Comparison of ENCODE assay signal across 8 cellular contexts in genomic region chr19:18894254-18895037, GRCh38. TPM values are rescaled to one million over a fixed set of nuclear protein-coding genes. Genes with fewer than 3 reads are reported as not detected.
DNase-seq lines count a peak whose midpoint lies in the region; ATAC-seq and TF ChIP-seq lines count a peak whose summit lies in the region.

No MANE protein-coding gene starts in this region.

- BruUV-seq in IMR-90 (replicated peaks; lab: Mats Ljungman, UMichigan): no TSS peak

- peak; percentile 15 for ATAC-seq in IMR-90 (ENCODE audit: low read depth)
- no peak for ATAC-seq in memory B cell (ENCODE audit: low read depth)

- TF ChIP-seq CTCF in AG04450 (IDR thresholded peaks at IDR 0.05; ENCODE audit: low read depth, low read length) (no peak), IMR-90 (conservative IDR thresholded peaks at IDR 0.05; ENCODE audit: low read depth, low read length) (no peak), astrocyte of the spinal cord (IDR thresholded peaks at IDR 0.05; ENCODE audit: low read depth, low read length) (no peak), thyroid gland (IDR thresholded peaks at IDR 0.05) (peak in 1 of 6 experiments; percentile 12)

- no peak overlapping the region for H2BK5ac ChIP-seq in IMR-90 (ENCODE audit: low read depth, low read length, poor library complexity, severe bottlenecking)

- no peak overlapping the region for H3K27ac Mint-ChIP-seq in memory B cell

- no peak for DNase-seq in AG04450 (ENCODE audit: low read depth, low spot score)
- DNase-seq in IMR-90: peak; percentile 35
- peak; percentile 32 for DNase-seq in astrocyte of the spinal cord (ENCODE audit: low read depth, low spot score)
- no peak for DNase-seq in memory B cell (ENCODE audit: low spot score in 2 of 2)
- no peak for DNase-seq in DMS153 (lab: John Stamatoyannopoulos, UW)
- DNase-seq in activated CD8-positive, alpha-beta memory T cell treated with anti-CD3 and anti-CD28 coated beads, Interleukin-2, amount 50 U/mL, for 4 hours: no peak
- DNase-seq in thyroid gland: no peak
- no peak for DNase-seq in activated CD4-positive, alpha-beta T cell treated with anti-CD3 and anti-CD28 coated beads for 48 hours

- WGBS in IMR-90 (ENCODE audit: extremely low coverage in 2 of 2, insufficient read length in 1 of 2), 2 experiments: 10% methylated on average over 5 of the region's 28 CpGs; no CpG with 5 or more reads in 1 of the 2 experiments
- WGBS in thyroid gland, 2 donors: 2 to 5% methylated on average over 6 to 7 of the region's 28 CpGs

- H3K36me3 Mint-ChIP-seq in memory B cell: peaks cover 2% of the 10 kb centered on the region

- H3K4me1 ChIP-seq in IMR-90 (ENCODE audit: control insufficient read depth, insufficient read depth, low read length) (peaks cover 8% of the 10 kb centered on the region; the same call in 1 of the 2 replicates), thyroid gland (peaks cover 6 to 14% of the 10 kb centered on the region in 2 donors)

- no peak overlapping the region for H3K4ac ChIP-seq in IMR-90 (ENCODE audit: low read depth, low read length)

- TF ChIP-seq RAD21 in IMR-90 (IDR thresholded peaks at IDR 0.05; ENCODE audit: low read length): no peak

- H3K9me1 ChIP-seq in IMR-90 (ENCODE audit: insufficient read depth, low read length): no peaks in the 10 kb centered on the region

- H3K4me2 ChIP-seq in IMR-90 (ENCODE audit: low read depth, low read length): peak overlapping the region; percentile 80; the same call in 1 of the 2 replicates

- no peak overlapping the region for H3K56ac ChIP-seq in IMR-90 (ENCODE audit: extremely low read depth, insufficient read depth, low read length)

- H3K4me3 ChIP-seq in AG04450 (ENCODE audit: low read depth, low read length) (peak overlapping the region; percentile 55), IMR-90 (ENCODE audit: insufficient read depth, low read depth, low read length) (peak overlapping the region; percentile 47), astrocyte of the spinal cord (ENCODE audit: low read depth, low read length) (no peak overlapping the region), thyroid gland (replicated peaks in 1 of 3) (peak overlapping the region in 1 of 3 donors; percentile 19)

- H2BK15ac ChIP-seq in IMR-90 (ENCODE audit: low read depth, low read length): no peak overlapping the region

- H4K91ac ChIP-seq in IMR-90 (ENCODE audit: insufficient read depth, low read depth, low read length): no peak overlapping the region

- no peak overlapping the region for H2BK120ac ChIP-seq in IMR-90 (ENCODE audit: low read depth, low read length)

- H4K8ac ChIP-seq in IMR-90 (ENCODE audit: low read depth in 2 of 2, low read length in 2 of 2): no peak overlapping the region

- no peak overlapping the region for H3K18ac ChIP-seq in IMR-90 (ENCODE audit: low read depth, low read length)

- peak overlapping the region; percentile 33 for H2AK9ac ChIP-seq in IMR-90 (replicated peaks; ENCODE audit: low read depth, low read length, poor library complexity)

- H3K4me1 Mint-ChIP-seq in memory B cell: peaks cover 10% of the 10 kb centered on the region

- H3K9me3 ChIP-seq in AG04450 (ENCODE audit: control insufficient read depth, insufficient read depth, low read length) (no peaks in the 10 kb centered on the region; the same call in 1 of the 2 replicates), IMR-90 (ENCODE audit: control insufficient read depth, insufficient read depth, low read length) (no peaks in the 10 kb centered on the region), thyroid gland (no peaks in the 10 kb centered on the region)

- H3K9ac ChIP-seq in IMR-90 (ENCODE audit: low read depth, low read length): no peak overlapping the region

- no peak overlapping the region for H3K14ac ChIP-seq in IMR-90 (replicated peaks; ENCODE audit: low read depth, low read length)

- H4K5ac ChIP-seq in IMR-90 (ENCODE audit: low read depth, low read length): no peak overlapping the region

- dilution Hi-C loops in IMR-90 (cut with HindIII; ENCODE audit: low sequenced_read_pairs, unreplicated experiment): no loop called here

- H2AK5ac ChIP-seq in IMR-90 (ENCODE audit: low read depth, low read length): no peak overlapping the region

- H4K20me1 ChIP-seq in IMR-90 (ENCODE audit: insufficient read depth, low read length): peaks cover 19% of the 10 kb centered on the region

- H3K27me3 Mint-ChIP-seq in memory B cell: peaks cover 23% of the 10 kb centered on the region

- no peak overlapping the region for H3K23ac ChIP-seq in IMR-90 (ENCODE audit: low read depth, low read length)

- in situ Hi-C loops in IMR-90 (cut with MboI; ENCODE audit: low sequenced_read_pairs): no loop called here
- in situ Hi-C loops in astrocyte of the spinal cord (cut with HindIII; ENCODE audit: low sequenced_read_pairs): no loop called here

- no peak overlapping the region for H2BK20ac ChIP-seq in IMR-90 (ENCODE audit: low read depth, low read length)

- intact Hi-C loops in IMR-90 (cut with micrococcal nuclease) (no loop called here), thyroid gland (cut with DNase I) (no loop called here)

- H3K4me3 Mint-ChIP-seq in memory B cell: peak overlapping the region; percentile 27

- H3K36me3 ChIP-seq in IMR-90 (ENCODE audit: control insufficient read depth, insufficient read depth, low read length) (peaks cover 8% of the 10 kb centered on the region; the same call in 1 of the 2 replicates), thyroid gland (peaks cover 4 to 5% of the 10 kb centered on the region in 2 donors)

- CTCF ChIA-PET in AG04450 (lab: Charles Lee) (interaction anchor here (0.7 to 0.9 kb wide), 2 partner anchors 17 to 92 kb away, joined by 3 read pairs; no protein-coding TSS in a partner anchor), IMR-90 (lab: Yijun Ruan, JAX) (interaction anchor here (0.6 kb wide), 1 partner anchor 78 kb away, joined by 3 read pairs; no protein-coding TSS in a partner anchor)

- H2AFZ ChIP-seq in IMR-90 (replicated peaks; ENCODE audit: low read length, poor library complexity): peak overlapping the region; percentile 89

- POLR2A ChIA-PET in AG04450 (lab: Yijun Ruan, JAX): interaction anchor here (0.5 to 1.5 kb wide), 2 partner anchors 25 to 1499 kb away, joined by 3 to 6 read pairs; partner anchors contain the start of genes COPE and DDX49
- POLR2A ChIA-PET in IMR-90 (lab: Charles Lee; ENCODE audit: unreplicated experiment): no interaction called here

- no peaks in the 10 kb centered on the region for H3K79me1 ChIP-seq in IMR-90 (ENCODE audit: low read depth in 1 of 2, low read length in 2 of 2)

- H3K27me3 ChIP-seq in AG04450 (ENCODE audit: control insufficient read depth, insufficient read depth, low read length) (peaks cover 28% of the 10 kb centered on the region), IMR-90 (ENCODE audit: control insufficient read depth, insufficient read depth, low read length) (peaks cover 7% of the 10 kb centered on the region; the same call in 1 of the 2 replicates), thyroid gland (no peaks in the 10 kb centered on the region)

- no peaks in the 10 kb centered on the region for H3K9me3 Mint-ChIP-seq in memory B cell

- TF ChIP-seq POLR2A in IMR-90 (IDR thresholded peaks at IDR 0.05; ENCODE audit: low read depth, low read length): no peak
- no peak for TF ChIP-seq POLR2A in thyroid gland (IDR thresholded peaks at IDR 0.05)

- no peak overlapping the region for H3K27ac ChIP-seq in AG04450 (ENCODE audit: low read depth, low read length)
- H3K27ac ChIP-seq in IMR-90 (ENCODE audit: insufficient read depth, low read length): no peak overlapping the region
- H3K27ac ChIP-seq in thyroid gland: no peak overlapping the region

TF ChIP-seq in IMR-90, 13 proteins besides CTCF, POLR2A, EP300 and RAD21 (continues in another document):
- TF ChIP-seq MXI1 (IDR thresholded peaks at IDR 0.05; ENCODE audit: borderline replicate concordance, low read depth, low read length) (no peak), RFX5 (IDR thresholded peaks at IDR 0.05; ENCODE audit: low read depth, low read length) (no peak), USF2 (IDR thresholded peaks at IDR 0.05; ENCODE audit: low read depth, low read length) (no peak), CEBPB (IDR thresholded peaks at IDR 0.05; ENCODE audit: low read depth, low read length) (no peak), BHLHE40 (IDR thresholded peaks at IDR 0.05; ENCODE audit: low read depth, low read length) (no peak)

RNA-seq across cellular contexts. Expression of gene CERS1, which starts 1.5 kb away (rescaled TPM):
- polyA plus RNA-seq in AG04450 (2011; rRNA removed) (1.8 and 2.0 TPM in 2 replicates), IMR-90 (2012; rRNA removed) (4.1 and 4.3 TPM in 2 replicates)
- polyA minus RNA-seq in AG04450 (2011; rRNA and poly(A)+ RNA removed): 2.1 and 2.9 TPM in 2 replicates
- total RNA-seq in IMR-90 (2012; rRNA removed) (0.56 and 0.90 TPM in 2 replicates), thyroid gland (1 to 10 TPM in 1 of 4 donors, under 1 TPM in 3; 0.24 to 1.3 (median 0.59) TPM)
- 2.1 and 8.4 TPM in 2 replicates for polyA plus RNA-seq in IMR-90 (2012; cell fraction: cytosol; rRNA removed)
- polyA plus RNA-seq in IMR-90 (2012; cell fraction: nucleus; rRNA removed; ENCODE audit: low replicate concordance): 2.4 and 8.1 TPM in 2 replicates

RNA-seq across cellular contexts. Expression of gene COPE, which starts 24.7 kb away (rescaled TPM):
- 170 and 217 TPM in 2 replicates for polyA plus RNA-seq in AG04450 (2011; rRNA removed)
- polyA minus RNA-seq in AG04450 (2011; rRNA and poly(A)+ RNA removed): 116 and 182 TPM in 2 replicates
- total RNA-seq in IMR-90 (2012; rRNA removed): 310 and 347 TPM in 2 replicates
- 461 and 500 TPM in 2 replicates for polyA plus RNA-seq in IMR-90 (2012; rRNA removed)
- 350 and 779 TPM in 2 replicates for polyA plus RNA-seq in IMR-90 (2012; cell fraction: cytosol; rRNA removed)
- 196 and 505 TPM in 2 replicates for polyA plus RNA-seq in IMR-90 (2012; cell fraction: nucleus; rRNA removed; ENCODE audit: low replicate concordance)
- total RNA-seq in thyroid gland: 100 to 1,000 TPM; 192 to 405 (median 329) TPM

RNA-seq across cellular contexts. Expression of gene DDX49, which starts 25.1 kb away (rescaled TPM):
- polyA plus RNA-seq in AG04450 (2011; rRNA removed): 30.7 and 40.9 TPM in 2 replicates
- polyA minus RNA-seq in AG04450 (2011; rRNA and poly(A)+ RNA removed): 49.6 and 52.4 TPM in 2 replicates
- total RNA-seq in IMR-90 (2012; rRNA removed): 50.9 and 55.8 TPM in 2 replicates
- polyA plus RNA-seq in IMR-90 (2012; rRNA removed): 52.1 and 61.9 TPM in 2 replicates
- 52.5 and 65.2 TPM in 2 replicates for polyA plus RNA-seq in IMR-90 (2012; cell fraction: cytosol; rRNA removed)
- 50.7 and 114 TPM in 2 replicates for polyA plus RNA-seq in IMR-90 (2012; cell fraction: nucleus; rRNA removed; ENCODE audit: low replicate concordance)
- 10 to 100 TPM; 33.5 to 63.7 (median 46.0) TPM for total RNA-seq in thyroid gland

RNA-seq across cellular contexts. Expression of gene HOMER3, which starts 46.6 kb away (rescaled TPM):
- polyA plus RNA-seq in AG04450 (2011; rRNA removed) (29.0 and 45.3 TPM in 2 replicates), IMR-90 (2012; rRNA removed) (77.0 and 84.5 TPM in 2 replicates)
- 46.7 and 58.3 TPM in 2 replicates for polyA minus RNA-seq in AG04450 (2011; rRNA and poly(A)+ RNA removed)
- total RNA-seq in IMR-90 (2012; rRNA removed) (50.8 and 53.4 TPM in 2 replicates), thyroid gland (100 to 1,000 TPM in 1 of 4 donors, 10 to 100 TPM in 3; 55.6 to 169 (median 63.4) TPM)
- 102 and 137 TPM in 2 replicates for polyA plus RNA-seq in IMR-90 (2012; cell fraction: cytosol; rRNA removed)
- polyA plus RNA-seq in IMR-90 (2012; cell fraction: nucleus; rRNA removed; ENCODE audit: low replicate concordance): 80.0 and 184 TPM in 2 replicates

Comparison
In these comparisons a context has a peak if more than half of its experiments do, and no peak if none do; other contexts are left out.
1. DNase-seq: peak in IMR-90 (single experiment) and astrocyte of the spinal cord (single experiment); none in AG04450 (single experiment), memory B cell (0 of 2), DMS153 (single experiment), activated CD8-positive, alpha-beta memory T cell treated with anti-CD3 and anti-CD28 coated beads, Interleukin-2, amount 50 U/mL, for 4 hours (single experiment), thyroid gland (0 of 2) and activated CD4-positive, alpha-beta T cell treated with anti-CD3 and anti-CD28 coated beads for 48 hours (single experiment).